Comparison of ENCODE assay signal across 8 cellular contexts in the genomic region with DNA sequence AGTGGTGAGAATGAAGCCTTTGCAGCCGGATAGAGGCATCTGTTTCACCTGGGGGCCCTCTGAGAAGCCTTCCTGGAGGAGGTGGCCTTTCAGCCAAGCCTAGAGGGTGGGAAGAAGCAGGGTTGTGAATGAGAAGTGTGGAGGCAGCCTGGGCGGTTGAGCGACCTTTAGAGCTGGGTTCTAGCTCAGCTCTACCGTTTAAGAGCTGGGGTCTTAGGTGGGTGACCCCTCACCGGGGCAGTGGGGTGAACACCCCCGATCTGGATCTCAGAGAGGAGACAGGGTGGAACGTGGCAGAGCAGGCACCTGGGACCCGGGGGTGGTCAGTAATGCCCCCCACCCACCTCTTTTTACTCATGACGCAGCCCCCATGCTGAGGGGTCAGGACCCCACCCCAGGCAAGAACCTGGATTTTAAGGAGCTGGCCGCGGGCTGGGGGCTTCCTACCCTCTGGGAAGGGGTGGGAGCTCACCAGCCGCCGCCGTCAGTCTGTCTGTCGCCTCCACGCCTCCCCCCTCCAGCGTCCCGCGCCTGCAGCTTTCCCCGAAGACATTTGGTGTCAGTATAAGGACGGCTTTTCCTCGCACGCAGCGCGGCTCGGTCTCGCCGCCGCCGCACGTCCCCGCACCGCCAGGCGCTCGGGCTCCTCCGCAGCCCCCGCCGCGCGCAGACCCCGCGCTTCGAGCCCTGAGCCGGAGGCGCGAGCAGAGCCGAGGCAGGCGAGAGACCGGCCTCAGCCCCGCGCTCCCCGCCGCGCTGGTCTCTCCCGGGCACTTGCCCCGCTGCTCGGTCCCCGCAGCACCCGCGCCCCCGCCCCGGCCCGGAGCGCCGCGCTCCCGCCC. TPM values are rescaled to one million over a fixed set of nuclear protein-coding genes. Genes with fewer than 3 reads are reported as not detected.
DNase-seq lines count a peak whose midpoint lies in the region; ATAC-seq, FAIRE-seq and TF ChIP-seq lines count a peak whose summit lies in the region.

No MANE protein-coding gene starts in this region.

- no peaks in the 10 kb centered on the region for H3K9me3 ChIP-seq in CD4-positive, alpha-beta memory T cell (ENCODE audit: control insufficient read depth in 1 of 2, low read length in 2 of 2)

- H3K27me3 Mint-ChIP-seq in CD4-positive, alpha-beta memory T cell = peaks cover 21 to 28% of the 10 kb centered on the region in 2 donors
- H3K27me3 Mint-ChIP-seq in naive B cell = peaks cover 45 to 68% (median 58%) of the 10 kb centered on the region in 3 donors

- CTCF ChIA-PET in CD4-positive, alpha-beta memory T cell (lab: Charles Lee; ENCODE audit: partially characterized antibody) = interaction anchor here (0.9 to 5.7 kb wide), 4 partner anchors 10 to 467 kb away, joined by 3 to 37 read pairs (median 4); no protein-coding TSS in a partner anchor

- no peaks in the 10 kb centered on the region for H3K36me3 ChIP-seq in CD4-positive, alpha-beta memory T cell (ENCODE audit: insufficient read depth, low read length)

- H3K27me3 ChIP-seq in CD4-positive, alpha-beta memory T cell (ENCODE audit: insufficient read depth, low read length) = peaks cover 21% of the 10 kb centered on the region

- intact Hi-C loops in CD4-positive, alpha-beta memory T cell (cut with micrococcal nuclease) = no loop called here

- no peak overlapping the region for H3K4me3 ChIP-seq in CD4-positive, alpha-beta memory T cell (ENCODE audit: low read length in 2 of 2)
- H3K4me3 ChIP-seq in astrocyte of the spinal cord (ENCODE audit: low read depth, low read length) = no peak overlapping the region

- peaks cover 6% of the 10 kb centered on the region for H3K4me1 ChIP-seq in CD4-positive, alpha-beta memory T cell (ENCODE audit: insufficient read depth, low read length)

- ATAC-seq in naive B cell (ENCODE audit: low read depth in 2 of 2) = peak; percentile 25 to 54

- DNase-seq in CD4-positive, alpha-beta memory T cell = peak in 4 of 5 donors; percentile 41 to 50 (median 47)
- DNase-seq in SK-MEL-5 (ENCODE audit: low read depth, low spot score) (peak; percentile 33), astrocyte of the spinal cord (ENCODE audit: low read depth, low spot score) (no peak), naive B cell (no peak), urothelium cell line (ENCODE audit: low spot score) (peak; percentile 74), GOT3 (lab: John Stamatoyannopoulos, UW) (no peak), HPDE6-E6E7 (ENCODE audit: extremely low spot score) (no peak), SKM-1 treated with dmso at 0.1 percent for 144 hours (lab: John Stamatoyannopoulos, UW; ENCODE audit: unreplicated experiment) (no peak)

- H3K9me3 Mint-ChIP-seq in CD4-positive, alpha-beta memory T cell = peaks cover 0 to 2% (median 0%) of the 10 kb centered on the region in 8 donors
- H3K9me3 Mint-ChIP-seq in naive B cell = peaks cover 0 to 3% (median 0%) of the 10 kb centered on the region in 7 donors

- in situ Hi-C loops in SK-MEL-5 (cut with HindIII; ENCODE audit: low pct_unique_long_range_greater_than_20kb, low sequenced_read_pairs) (loop anchor here (25.0 kb wide), 1 partner anchor 455 kb away; no protein-coding TSS in a partner anchor), astrocyte of the spinal cord (cut with HindIII; ENCODE audit: low sequenced_read_pairs) (no loop called here)

- FAIRE-seq in urothelium cell line (lab: Jason Lieb, UNC) = peak; percentile 20

- peak overlapping the region in 2 of 7 donors; percentile 36 to 90 for H3K27ac Mint-ChIP-seq in CD4-positive, alpha-beta memory T cell
- H3K27ac Mint-ChIP-seq in naive B cell = peak overlapping the region in 1 of 6 donors; percentile 39

- H3K4me1 Mint-ChIP-seq in CD4-positive, alpha-beta memory T cell = peaks cover 0 to 9% (median 2%) of the 10 kb centered on the region in 4 donors
- H3K4me1 Mint-ChIP-seq in naive B cell = peaks cover 0 to 15% (median 9%) of the 10 kb centered on the region in 3 donors

- no peaks in the 10 kb centered on the region for H3K36me3 Mint-ChIP-seq in CD4-positive, alpha-beta memory T cell
- H3K36me3 Mint-ChIP-seq in naive B cell = no peaks in the 10 kb centered on the region

- H3K4me3 Mint-ChIP-seq in CD4-positive, alpha-beta memory T cell = peak overlapping the region; percentile 52 to 81 (median 66)
- peak overlapping the region in 7 of 8 donors; percentile 49 to 81 (median 78) for H3K4me3 Mint-ChIP-seq in naive B cell

- peak; percentile 23 for TF ChIP-seq CTCF in astrocyte of the spinal cord (IDR thresholded peaks at IDR 0.05; ENCODE audit: low read depth, low read length)

- no peak overlapping the region for H3K27ac ChIP-seq in CD4-positive, alpha-beta memory T cell (ENCODE audit: low read depth, low read length)

- POLR2A ChIA-PET in CD4-positive, alpha-beta memory T cell (lab: Charles Lee; ENCODE audit: partially characterized antibody) = interaction anchor here (1.1 kb wide), 1 partner anchor 467 kb away, joined by 3 read pairs; no protein-coding TSS in a partner anchor

RNA-seq across cellular contexts. Expression of a gene that starts 13.4 kb away (rescaled TPM):
- 10 to 100 TPM; 57.8 to 58.0 TPM for total RNA-seq in CD4-positive, alpha-beta memory T cell
- 1 to 10 TPM in 1 of 2 donors, under 1 TPM in 1; 0.30 to 1.6 TPM for polyA plus RNA-seq in CD4-positive, alpha-beta memory T cell
- not detected in 2 replicates for total RNA-seq in SK-MEL-5 (2014; rRNA removed; shearing (Covaris generic))
- 0.01 TPM in 1 of 2 replicates, not detected in the other for polyA plus RNA-seq in SK-MEL-5 (2015; cell fraction: cytosol; rRNA removed)
- not detected in 2 replicates for polyA plus RNA-seq in SK-MEL-5 (2015; cell fraction: nucleus; rRNA removed)
- polyA plus RNA-seq in naive B cell (ENCODE audit: low read depth in 6 of 6) = not detected

RNA-seq across cellular contexts. Expression of a gene that starts 24.6 kb away (rescaled TPM):
- 10 to 100 TPM; 66.9 to 67.1 TPM for total RNA-seq in CD4-positive, alpha-beta memory T cell
- 100 to 1,000 TPM; 103 to 112 TPM for polyA plus RNA-seq in CD4-positive, alpha-beta memory T cell
- total RNA-seq in SK-MEL-5 (2014; rRNA removed; shearing (Covaris generic)) = 173 and 176 TPM in 2 replicates
- 196 and 243 TPM in 2 replicates for polyA plus RNA-seq in SK-MEL-5 (2015; cell fraction: cytosol; rRNA removed)
- polyA plus RNA-seq in SK-MEL-5 (2015; cell fraction: nucleus; rRNA removed) = 90.0 and 127 TPM in 2 replicates
- 100 to 1,000 TPM in 1 of 6 donors, 10 to 100 TPM in 5; 73.8 to 114 (median 93.2) TPM for polyA plus RNA-seq in naive B cell (ENCODE audit: low read depth in 6 of 6)

RNA-seq across cellular contexts. Expression of a gene that starts 36.8 kb away (rescaled TPM):
- 100 to 1,000 TPM; 265 to 278 TPM for total RNA-seq in CD4-positive, alpha-beta memory T cell
- polyA plus RNA-seq in CD4-positive, alpha-beta memory T cell = 100 to 1,000 TPM in 1 of 2 donors, 10 to 100 TPM in 1; 44.4 to 109 TPM
- total RNA-seq in SK-MEL-5 (2014; rRNA removed; shearing (Covaris generic)) = 794 and 900 TPM in 2 replicates
- polyA plus RNA-seq in SK-MEL-5 (2015; cell fraction: cytosol; rRNA removed) = 1,242 and 1,298 TPM in 2 replicates
- 960 and 1,056 TPM in 2 replicates for polyA plus RNA-seq in SK-MEL-5 (2015; cell fraction: nucleus; rRNA removed)
- polyA plus RNA-seq in naive B cell (ENCODE audit: low read depth in 6 of 6) = 100 to 1,000 TPM in 2 of 6 donors, 10 to 100 TPM in 4; 74.9 to 159 (median 98.9) TPM

RNA-seq across cellular contexts. Expression of a gene that starts 55.1 kb away (rescaled TPM):
- 10 to 100 TPM; 40.5 to 44.3 TPM for total RNA-seq in CD4-positive, alpha-beta memory T cell
- polyA plus RNA-seq in CD4-positive, alpha-beta memory T cell = 10 to 100 TPM; 15.4 to 27.5 TPM
- 34.1 and 35.5 TPM in 2 replicates for total RNA-seq in SK-MEL-5 (2014; rRNA removed; shearing (Covaris generic))
- 58.3 and 69.1 TPM in 2 replicates for polyA plus RNA-seq in SK-MEL-5 (2015; cell fraction: cytosol; rRNA removed)
- polyA plus RNA-seq in SK-MEL-5 (2015; cell fraction: nucleus; rRNA removed) = 21.0 and 33.4 TPM in 2 replicates
- polyA plus RNA-seq in naive B cell (ENCODE audit: low read depth in 6 of 6) = 10 to 100 TPM in 5 of 6 donors, 1 to 10 TPM in 1; 8.7 to 29.8 (median 19.2) TPM

Comparison
In these comparisons a context has a peak if more than half of its experiments do, and no peak if none do; other contexts are left out.
1. DNase-seq: peak in CD4-positive, alpha-beta memory T cell (4 of 5), SK-MEL-5 (single experiment) and urothelium cell line (single experiment); none in astrocyte of the spinal cord (single experiment), naive B cell (single experiment), GOT3 (single experiment), HPDE6-E6E7 (single experiment) and SKM-1 treated with dmso at 0.1 percent for 144 hours (single experiment).
2. RNA of a gene that starts 13.4 kb away (total RNA-seq): 57.8 to 58.0 TPM in CD4-positive, alpha-beta memory T cell; not detected in SK-MEL-5; every median in the first group is over 10 times any median in the second.